ENCODE assay signal across 30 cellular contexts in the genomic region with DNA sequence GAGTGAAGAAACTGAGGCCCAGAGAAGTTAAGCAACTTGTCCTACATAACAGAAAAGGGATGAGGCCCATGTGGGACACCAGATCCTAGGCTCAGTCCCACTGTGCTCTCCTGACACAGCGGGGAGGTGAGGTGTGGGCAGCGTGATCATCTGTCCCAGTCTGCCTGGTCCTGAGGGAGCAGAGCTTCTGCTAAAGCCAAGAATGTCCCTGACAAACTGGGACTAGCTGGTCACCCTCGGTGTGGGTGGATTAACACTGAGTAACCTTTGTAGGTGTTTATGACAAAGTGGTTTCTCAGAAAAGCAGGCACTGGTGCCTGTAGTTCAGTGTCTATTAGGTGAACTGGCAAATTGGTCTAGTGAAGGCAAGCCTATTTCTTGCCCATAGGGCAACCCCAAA.
"Had no signal": no experiment of that assay in that cellular context is flagged by ENCODE, and none has a peak within 500 bp of the region (broad histone marks: within the 10 kb centered on the region; RNA-seq: fewer than 3 reads in every experiment).

No MANE protein-coding gene starts in this region.

- H3K36me3 Mint-ChIP-seq: activated CD8-positive, alpha-beta memory T cell treated with anti-CD3 and anti-CD28 coated beads, Interleukin-2, amount 10 ng/mL, durations not matched to agents 7 days and 5 days; natural killer cell had no signal

- DNase-seq: activated CD4-positive, alpha-beta T cell treated with anti-CD3 and anti-CD28 coated beads for 1 hour; activated CD4-positive, alpha-beta T cell treated with anti-CD3 and anti-CD28 coated beads, Interleukin-2, amount 50 U/mL, for 1 hour; activated CD8-positive, alpha-beta memory T cell treated with anti-CD3 and anti-CD28 coated beads, Interleukin-2, amount 10 ng/mL, durations not matched to agents 7 days and 5 days; activated CD8-positive, alpha-beta T cell treated with anti-CD3 and anti-CD28 coated beads, Interleukin-2, amount 10 ng/mL, durations not matched to agents 7 days and 5 days; activated naive CD8-positive, alpha-beta T cell treated with anti-CD3 and anti-CD28 coated beads, Interleukin-2, amount 50 U/mL, for 24 hours; activated T-cell treated with anti-CD3 and anti-CD28 coated beads, Interleukin-2, amount 50 U/mL, for 48 hours; anterior cingulate cortex; cerebellar nuclear complex; colonic mucosa; effector CD8-positive, alpha-beta T cell; esophagus squamous epithelium; glutamatergic neuron; hippocampal formation; left cardiac atrium; mesendoderm; natural killer cell; posterior cingulate gyrus; right lobe of liver; stimulated activated CD4-positive, alpha-beta T cell treated with anti-CD3 and anti-CD28 coated beads, Interleukin-12 subunit alpha, Interleukin-12 subunit beta, amount 100 ng/mL, for 4 hours; stimulated activated CD4-positive, alpha-beta T cell treated with anti-CD3 and anti-CD28 coated beads, Interleukin-4, amount 100 ng/mL, for 1 hour; stimulated activated naive CD8-positive, alpha-beta T cell treated with anti-CD3 and anti-CD28 coated beads, Interleukin-15, Interleukin-2, amounts not matched to agents 100 U/mL and 50 U/mL, for 24 hours; SW 1271; T-helper 17 cell; T1000 had no signal

- H3K4me1 Mint-ChIP-seq: activated CD8-positive, alpha-beta memory T cell treated with anti-CD3 and anti-CD28 coated beads, Interleukin-2, amount 10 ng/mL, durations not matched to agents 7 days and 5 days; activated naive CD4-positive, alpha-beta T cell treated with anti-CD3 and anti-CD28 coated beads, Interleukin-2, amount 50 U/mL, for 24 hours; activated naive CD8-positive, alpha-beta T cell treated with anti-CD3 and anti-CD28 coated beads, Interleukin-2, amount 50 U/mL, for 24 hours; natural killer cell; T-helper 17 cell had no signal

- H3K9me3 ChIP-seq: colonic mucosa, right lobe of liver had no signal

- H3K27me3 ChIP-seq: colonic mucosa, esophagus squamous epithelium, right lobe of liver had no signal

- H3K4me3 Mint-ChIP-seq: activated CD8-positive, alpha-beta memory T cell treated with anti-CD3 and anti-CD28 coated beads, Interleukin-2, amount 10 ng/mL, durations not matched to agents 7 days and 5 days; activated CD8-positive, alpha-beta T cell treated with anti-CD3 and anti-CD28 coated beads, Interleukin-2, amount 10 ng/mL, durations not matched to agents 7 days and 5 days; activated naive CD4-positive, alpha-beta T cell treated with anti-CD3 and anti-CD28 coated beads, Interleukin-2, amount 50 U/mL, for 24 hours; activated naive CD8-positive, alpha-beta T cell treated with anti-CD3 and anti-CD28 coated beads, Interleukin-2, amount 50 U/mL, for 24 hours; natural killer cell; T-helper 17 cell; type B pancreatic cell had no signal

- H3K27ac ChIP-seq: colonic mucosa, epithelial cell of prostate, right lobe of liver, thoracic aorta had no signal

- H3K36me3 ChIP-seq: colonic mucosa, esophagus squamous epithelium, right lobe of liver, thoracic aorta had no signal

- ATAC-seq: activated CD8-positive, alpha-beta memory T cell treated with anti-CD3 and anti-CD28 coated beads, Interleukin-2, amount 10 ng/mL, durations not matched to agents 7 days and 5 days; activated CD8-positive, alpha-beta T cell treated with anti-CD3 and anti-CD28 coated beads, Interleukin-2, amount 10 ng/mL, durations not matched to agents 7 days and 5 days; activated naive CD8-positive, alpha-beta T cell treated with anti-CD3 and anti-CD28 coated beads, Interleukin-2, amount 50 U/mL, for 24 hours; natural killer cell; stimulated activated naive CD8-positive, alpha-beta T cell treated with anti-CD3 and anti-CD28 coated beads, Interleukin-15, Interleukin-2, amounts not matched to agents 100 U/mL and 50 U/mL, for 24 hours; T-helper 17 cell had no signal

- H3K27ac Mint-ChIP-seq: activated CD8-positive, alpha-beta memory T cell treated with anti-CD3 and anti-CD28 coated beads, Interleukin-2, amount 10 ng/mL, durations not matched to agents 7 days and 5 days; activated CD8-positive, alpha-beta T cell treated with anti-CD3 and anti-CD28 coated beads, Interleukin-2, amount 10 ng/mL, durations not matched to agents 7 days and 5 days; activated naive CD4-positive, alpha-beta T cell treated with anti-CD3 and anti-CD28 coated beads, Interleukin-2, amount 50 U/mL, for 24 hours; activated naive CD8-positive, alpha-beta T cell treated with anti-CD3 and anti-CD28 coated beads, Interleukin-2, amount 50 U/mL, for 24 hours; activated T-helper 2 cell treated with anti-CD3 and anti-CD28 coated beads, Interferon-gamma antibody, Interleukin-2, Interleukin-4, amounts not matched to agents 10 μg/mL and 5 μg/mL and 100 μg/mL, durations not matched to agents 14 hours and 24 hours and 36 hours; natural killer cell; T-helper 17 cell; type B pancreatic cell had no signal

- H3K4me3 ChIP-seq: colonic mucosa, esophagus squamous epithelium, right lobe of liver, skin epidermis, thoracic aorta had no signal

- H3K4me1 ChIP-seq: right lobe of liver had no signal
